12 cellular contexts compared by ENCODE assay signal in genomic region chr1:230210326-230210978, GRCh38.
A peak's percentile ranks its signal among the peaks of the same experiment; 100 is the strongest.
DNase-seq lines count a peak whose midpoint lies in the region; ATAC-seq, FAIRE-seq and TF ChIP-seq lines count a peak whose summit lies in the region.
"Had no signal": no experiment of that assay in that cellular context is flagged by ENCODE, and none has a peak within 500 bp of the region (broad histone marks: within the 10 kb centered on the region; RNA-seq: fewer than 3 reads in every experiment).

No MANE protein-coding gene starts in this region.

- DNase-seq in CD8-positive, alpha-beta memory T cell, result no peak
- DNase-seq in Peyer's patch (no peak), progenitor cell of endocrine pancreas (ENCODE audit: low spot score, unreplicated experiment) (no peak), NCI-H187 treated with DMSO at 0.1 percent for 48 hours (lab: John Stamatoyannopoulos, UW) (no peak), GM19239 (ENCODE audit: insufficient read length, low spot score) (no peak)
- DNase-seq in effector memory CD8-positive, alpha-beta T cell, result no peak
- DNase-seq in stimulated activated CD4-positive, alpha-beta T cell treated with anti-CD3 and anti-CD28 coated beads, Interleukin-4, amount 100 ng/mL, for 24 hours, result no peak
- DNase-seq: activated CD4-positive, alpha-beta T cell treated with anti-CD3 and anti-CD28 coated beads, Interleukin-2, amount 50 U/mL, for 4 hours; SJCRH30 had no signal

- peaks cover 55 to 69% (median 66%) of the 10 kb centered on the region in 3 donors for H3K4me1 Mint-ChIP-seq in CD8-positive, alpha-beta memory T cell
- H3K4me1 Mint-ChIP-seq in effector memory CD8-positive, alpha-beta T cell (ENCODE audit: low read depth in 2 of 2), result peaks cover 38 to 47% of the 10 kb centered on the region in 2 donors
- H3K4me1 Mint-ChIP-seq in progenitor cell of endocrine pancreas (ENCODE audit: low read depth), result peaks cover 64% of the 10 kb centered on the region

- H3K36me3 Mint-ChIP-seq in CD8-positive, alpha-beta memory T cell, result peaks cover 0 to 13% (median 5%) of the 10 kb centered on the region in 3 donors
- peaks cover 2% of the 10 kb centered on the region for H3K36me3 Mint-ChIP-seq in effector memory CD8-positive, alpha-beta T cell (ENCODE audit: insufficient read depth)
- peaks cover 6% of the 10 kb centered on the region for H3K36me3 Mint-ChIP-seq in progenitor cell of endocrine pancreas (ENCODE audit: insufficient read depth)

- no peak for TF ChIP-seq POLR2A in Peyer's patch (IDR thresholded peaks at IDR 0.05)

- no peak for ATAC-seq in effector memory CD8-positive, alpha-beta T cell (replicated peaks)
- ATAC-seq in GM19023 (IDR thresholded peaks at IDR 0.05; ENCODE audit: unreplicated experiment), result no peak

- no peaks in the 10 kb centered on the region for H3K36me3 ChIP-seq in CD8-positive, alpha-beta memory T cell (ENCODE audit: insufficient read depth, low read length)
- H3K36me3 ChIP-seq in Peyer's patch, result no peaks in the 10 kb centered on the region
- H3K36me3 ChIP-seq: pancreas had no signal

- peaks cover 9% of the 10 kb centered on the region for H3K4me1 ChIP-seq in CD8-positive, alpha-beta memory T cell (ENCODE audit: insufficient read depth, low read length)
- H3K4me1 ChIP-seq in Peyer's patch, result peaks cover 0 to 33% (median 4%) of the 10 kb centered on the region in 4 donors
- H3K4me1 ChIP-seq: SJCRH30 had no signal

- CTCF ChIA-PET in CD8-positive, alpha-beta memory T cell (lab: Charles Lee), result interaction anchor here (1.0 kb wide), 1 partner anchor 87 kb away, joined by 3 read pairs; no protein-coding TSS in a partner anchor

- peak overlapping the region; percentile 38 to 83 (median 74) for H3K27ac Mint-ChIP-seq in CD8-positive, alpha-beta memory T cell
- peak overlapping the region; percentile 51 to 93 for H3K27ac Mint-ChIP-seq in effector memory CD8-positive, alpha-beta T cell
- H3K27ac Mint-ChIP-seq in progenitor cell of endocrine pancreas, result peak overlapping the region; percentile 90

- TF ChIP-seq CTCF in Peyer's patch (IDR thresholded peaks at IDR 0.05), result no peak
- no peak for TF ChIP-seq CTCF in progenitor cell of endocrine pancreas (IDR thresholded peaks at IDR 0.05; ENCODE audit: unreplicated experiment)

- POLR2A ChIA-PET in CD8-positive, alpha-beta memory T cell (lab: Charles Lee), result no interaction called here

- H3K27me3 ChIP-seq in CD8-positive, alpha-beta memory T cell (ENCODE audit: insufficient read depth, low read length, poor library complexity, severe bottlenecking), result no peaks in the 10 kb centered on the region
- H3K27me3 ChIP-seq in Peyer's patch, result no peaks in the 10 kb centered on the region
- H3K27me3 ChIP-seq: pancreas, SJCRH30 had no signal

- no peak overlapping the region for H3K27ac ChIP-seq in CD8-positive, alpha-beta memory T cell (ENCODE audit: low read depth, low read length)
- peak overlapping the region in 3 of 4 donors; percentile 41 to 56 (median 53) for H3K27ac ChIP-seq in Peyer's patch
- H3K27ac ChIP-seq: SJCRH30 had no signal

- H3K27me3 Mint-ChIP-seq in CD8-positive, alpha-beta memory T cell, result no peaks in the 10 kb centered on the region
- no peaks in the 10 kb centered on the region for H3K27me3 Mint-ChIP-seq in effector memory CD8-positive, alpha-beta T cell
- H3K27me3 Mint-ChIP-seq in progenitor cell of endocrine pancreas, result no peaks in the 10 kb centered on the region

- H3K9me3 Mint-ChIP-seq in CD8-positive, alpha-beta memory T cell, result no peaks in the 10 kb centered on the region
- no peaks in the 10 kb centered on the region for H3K9me3 Mint-ChIP-seq in effector memory CD8-positive, alpha-beta T cell
- no peaks in the 10 kb centered on the region for H3K9me3 Mint-ChIP-seq in progenitor cell of endocrine pancreas (ENCODE audit: low read depth)

- no peak for FAIRE-seq in GM19239 (lab: Jason Lieb, UNC)
- FAIRE-seq: colon, pancreas had no signal

- no peak overlapping the region for H3K4me3 ChIP-seq in CD8-positive, alpha-beta memory T cell (ENCODE audit: low read length)
- no peak overlapping the region for H3K4me3 ChIP-seq in Peyer's patch
- H3K4me3 ChIP-seq: pancreas, SJCRH30 had no signal

- no peaks in the 10 kb centered on the region for H3K9me3 ChIP-seq in CD8-positive, alpha-beta memory T cell (ENCODE audit: low read length)
- H3K9me3 ChIP-seq in Peyer's patch, result no peaks in the 10 kb centered on the region
- H3K9me3 ChIP-seq: pancreas, SJCRH30 had no signal

- H3K4me3 Mint-ChIP-seq in CD8-positive, alpha-beta memory T cell, result peak overlapping the region in 3 of 7 donors; percentile 25 to 52 (median 40)
- peak overlapping the region in 1 of 2 donors; percentile 14 for H3K4me3 Mint-ChIP-seq in effector memory CD8-positive, alpha-beta T cell
- H3K4me3 Mint-ChIP-seq in progenitor cell of endocrine pancreas (ENCODE audit: low read depth), result peak overlapping the region; percentile 8
